In genomic region chr1:2227341-2228156, GRCh38 we compare ENCODE assay signal across 8 cellular contexts. TPM values are rescaled to one million over a fixed set of nuclear protein-coding genes. Genes with fewer than 3 reads are reported as not detected.
DNase-seq lines count a peak whose midpoint lies in the region; ATAC-seq and TF ChIP-seq lines count a peak whose summit lies in the region.

No MANE protein-coding gene starts in this region.

- 1% methylated on average over 81 of the region's 130 CpGs; no CpG with 5 or more reads in 1 of the 2 donors for WGBS in testis, 2 donors

- peak overlapping the region; percentile 72 for H2AFZ ChIP-seq in osteoblast (ENCODE audit: low read length)

- peak overlapping the region; percentile 49 for H3K4me3 Mint-ChIP-seq in activated naive CD8-positive, alpha-beta T cell
- no peak overlapping the region for H3K4me3 Mint-ChIP-seq in glutamatergic neuron (ENCODE audit: unreplicated experiment)

- H3K27me3 ChIP-seq in osteoblast (ENCODE audit: insufficient read depth, low read length), result no peaks in the 10 kb centered on the region
- H3K27me3 ChIP-seq in testis, result no peaks in the 10 kb centered on the region

- H3K4me1 ChIP-seq in osteoblast (ENCODE audit: insufficient read depth, low read length), result peaks cover 13% of the 10 kb centered on the region
- H3K4me1 ChIP-seq in testis, result peaks cover 36% of the 10 kb centered on the region

- H3K4me2 ChIP-seq in osteoblast (ENCODE audit: insufficient read depth, low read length), result peak overlapping the region; percentile 81

- DNase-seq in NCI-H1092 (lab: John Stamatoyannopoulos, UW), result peak; percentile 88
- peak; percentile 96 for DNase-seq in glutamatergic neuron
- peak; percentile 100 for DNase-seq in osteoblast (ENCODE audit: insufficient read length, low spot score, missing footprints)
- peak; percentile 95 for DNase-seq in testis

- no peak overlapping the region for H3K27ac Mint-ChIP-seq in activated naive CD8-positive, alpha-beta T cell
- H3K27ac Mint-ChIP-seq in glutamatergic neuron (ENCODE audit: unreplicated experiment), result no peak overlapping the region

- no peaks in the 10 kb centered on the region for H3K9me3 ChIP-seq in osteoblast (ENCODE audit: low read depth, low read length)
- H3K9me3 ChIP-seq in testis, result no peaks in the 10 kb centered on the region

- peaks cover 7% of the 10 kb centered on the region for H3K36me3 ChIP-seq in osteoblast (ENCODE audit: insufficient read depth, low read length)
- no peaks in the 10 kb centered on the region for H3K36me3 ChIP-seq in testis (ENCODE audit: low read depth, missing control alignments)

- H3K4me1 Mint-ChIP-seq in activated naive CD8-positive, alpha-beta T cell (ENCODE audit: low read depth), result peaks cover 20% of the 10 kb centered on the region
- peaks cover 8% of the 10 kb centered on the region for H3K4me1 Mint-ChIP-seq in glutamatergic neuron (ENCODE audit: low read depth, unreplicated experiment)

- H3K27me3 Mint-ChIP-seq in activated naive CD8-positive, alpha-beta T cell, result no peaks in the 10 kb centered on the region
- peaks cover 25% of the 10 kb centered on the region for H3K27me3 Mint-ChIP-seq in glutamatergic neuron (ENCODE audit: unreplicated experiment)

- H4K20me1 ChIP-seq in osteoblast (ENCODE audit: insufficient read depth, low read length), result peaks cover 38% of the 10 kb centered on the region

- intact Hi-C loops in testis (cut with DNase I; ENCODE audit: low total_unique reads), result no loop called here

- H3K79me2 ChIP-seq in osteoblast (ENCODE audit: insufficient read depth, low read length), result peaks cover 42% of the 10 kb centered on the region

- TF ChIP-seq CTCF in glutamatergic neuron (IDR thresholded peaks at IDR 0.05; ENCODE audit: partially characterized antibody, unreplicated experiment) (no peak), osteoblast (IDR thresholded peaks at IDR 0.05; ENCODE audit: extremely low read depth, low read depth, low read length) (no peak), testis (IDR thresholded peaks at IDR 0.05) (peak in 1 of 3 experiments; percentile 23)

- H3K4me3 ChIP-seq in osteoblast (ENCODE audit: insufficient read depth, low read length) (peak overlapping the region; percentile 81), testis (peak overlapping the region; percentile 69 to 70)

- H3K9me3 Mint-ChIP-seq in activated naive CD8-positive, alpha-beta T cell (ENCODE audit: low read depth), result no peaks in the 10 kb centered on the region
- peaks cover 29% of the 10 kb centered on the region for H3K9me3 Mint-ChIP-seq in glutamatergic neuron (ENCODE audit: unreplicated experiment)

- ATAC-seq in HG02610 (IDR thresholded peaks at IDR 0.05; ENCODE audit: unreplicated experiment), result peak; percentile 86
- ATAC-seq in SK-N-SH treated with all-trans-retinoic acid at 6 μM for 48 hours, result peak; percentile 89

- H3K27ac ChIP-seq in osteoblast (ENCODE audit: low read depth, low read length), result peak overlapping the region; percentile 82
- peak overlapping the region; percentile 96 to 98 for H3K27ac ChIP-seq in testis

- TF ChIP-seq POLR2A in GM10847 (IDR thresholded peaks at IDR 0.05; ENCODE audit: extremely low read depth, insufficient read length), result peak; percentile 81
- TF ChIP-seq POLR2A in testis (IDR thresholded peaks at IDR 0.05), result no peak

- no peaks in the 10 kb centered on the region for H3K36me3 Mint-ChIP-seq in activated naive CD8-positive, alpha-beta T cell
- H3K36me3 Mint-ChIP-seq in glutamatergic neuron (ENCODE audit: unreplicated experiment), result no peaks in the 10 kb centered on the region

TF ChIP-seq in SK-N-SH treated with all-trans-retinoic acid at 6 μM for 48 hours, 23 proteins besides CTCF, POLR2A, EP300 and RAD21:
- TF ChIP-seq CSDC2 (CRISPR knock-in tag; IDR thresholded peaks at IDR 0.05) (no peak), ZC3H10 (CRISPR knock-in tag; IDR thresholded peaks at IDR 0.05) (no peak), ZFP3 (CRISPR knock-in tag; IDR thresholded peaks at IDR 0.05) (no peak), CSRNP3 (CRISPR knock-in tag; IDR thresholded peaks at IDR 0.05) (no peak), BACH2 (CRISPR knock-in tag; IDR thresholded peaks at IDR 0.05; ENCODE audit: borderline replicate concordance) (no peak), OSR1 (CRISPR knock-in tag; IDR thresholded peaks at IDR 0.05) (no peak), ZNF8 (CRISPR knock-in tag; IDR thresholded peaks at IDR 0.05) (no peak)

RNA-seq across cellular contexts. Expression of gene SKI, which starts 0.6 kb away (rescaled TPM):
- total RNA-seq in glutamatergic neuron (ENCODE audit: unreplicated experiment) (143 TPM), osteoblast (48.9 TPM in 2 replicates), testis (10 to 100 TPM; 85.7 to 87.1 TPM)
- 40.2 TPM for polyA plus RNA-seq in testis (ENCODE audit: insufficient read depth, low read depth, low replicate concordance)

RNA-seq across cellular contexts. Expression of gene FAAP20, which starts 33.0 kb away (rescaled TPM):
- total RNA-seq in glutamatergic neuron (ENCODE audit: unreplicated experiment) (111 TPM), osteoblast (18.6 and 25.3 TPM in 2 replicates), testis (10 to 100 TPM; 65.5 to 72.0 TPM)
- polyA plus RNA-seq in testis (ENCODE audit: insufficient read depth, low read depth, low replicate concordance), result 72.6 TPM

Comparison
In these comparisons a context has a peak if more than half of its experiments do, and no peak if none do; other contexts are left out.
1. Peak in every context shown above with its lines: DNase-seq, ATAC-seq, H3K4me3 ChIP-seq and H3K27ac ChIP-seq.